In the genomic region with DNA sequence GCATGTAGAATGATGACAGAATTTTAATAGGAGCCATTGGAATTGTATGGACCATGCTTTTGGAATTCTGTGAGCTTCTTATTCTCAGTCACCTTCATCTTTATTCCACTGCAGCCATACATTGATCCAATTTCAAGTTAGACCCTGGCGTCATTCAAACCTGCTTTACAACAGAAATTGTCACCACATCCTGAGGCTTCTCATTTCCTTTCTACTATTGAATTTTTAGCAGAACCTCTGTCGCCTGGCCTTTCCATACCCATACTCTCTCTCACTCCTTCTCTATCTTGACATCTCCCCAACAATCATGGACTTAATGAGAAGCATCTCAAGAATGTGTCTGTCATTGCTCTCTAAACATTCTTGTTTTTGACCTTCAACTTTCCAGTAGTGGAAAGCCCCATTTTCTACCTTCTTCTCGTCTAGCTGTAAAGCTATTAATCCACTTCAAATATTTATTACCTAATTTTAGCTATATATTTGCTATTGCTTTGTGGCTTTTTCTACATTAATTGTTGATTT, we compare ENCODE assay signal across 1 cellular context.
TF ChIP-seq lines count a peak whose summit lies in the region.

No MANE protein-coding gene starts in this region.

TF ChIP-seq in H1, 55 proteins besides CTCF, POLR2A, EP300 and RAD21:
- TF ChIP-seq CBX5 (IDR thresholded peaks at IDR 0.05; ENCODE audit: low read depth, low read length) (no peak), TEAD4 (IDR thresholded peaks at IDR 0.05; ENCODE audit: low read depth, low read length) (peak; percentile 47; the same call in 1 of the 2 replicates), CHD2 (IDR thresholded peaks at IDR 0.05; ENCODE audit: low read length) (no peak)
